ENCODE assay signal across 11 cellular contexts in the genomic region with DNA sequence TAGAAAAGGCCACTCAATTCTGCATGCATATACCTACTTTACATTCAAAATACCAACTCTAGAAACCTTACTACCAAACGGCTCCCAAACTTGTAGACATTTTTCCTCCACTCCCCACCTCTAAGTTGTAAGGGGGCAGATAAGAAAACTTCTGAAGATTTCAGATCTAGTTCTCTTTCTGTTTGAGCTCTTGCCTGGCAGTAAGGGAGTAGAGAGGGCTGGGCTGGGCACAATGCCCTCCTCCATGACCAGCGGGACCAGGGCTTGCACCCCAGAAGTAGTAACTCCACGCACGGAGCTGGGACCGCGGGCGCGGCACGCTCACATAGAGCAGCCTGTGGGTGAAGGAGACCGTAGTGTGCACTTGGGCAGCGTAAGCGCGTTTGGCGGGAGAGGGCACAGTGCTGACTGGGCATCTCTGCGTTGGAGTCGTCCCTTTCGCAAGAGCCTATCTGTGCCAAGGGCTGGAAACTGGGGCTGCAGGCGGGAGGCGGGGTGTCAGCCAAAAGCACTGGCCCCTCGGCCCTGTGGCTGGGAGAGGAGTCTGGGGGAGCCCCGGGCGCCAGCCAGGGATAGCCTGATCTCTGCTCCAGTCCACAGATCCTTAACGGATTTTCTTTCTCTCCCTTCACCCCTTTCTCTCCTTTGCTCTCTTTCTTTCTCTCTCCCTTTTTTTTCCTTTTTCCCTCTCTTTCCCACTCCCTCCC. TPM values are rescaled to one million over a fixed set of nuclear protein-coding genes. Genes with fewer than 3 reads are reported as not detected.
A peak's percentile ranks its signal among the peaks of the same experiment; 100 is the strongest.
DNase-seq lines count a peak whose midpoint lies in the region; ATAC-seq and TF ChIP-seq lines count a peak whose summit lies in the region.
"Had no signal": no experiment of that assay in that cellular context is flagged by ENCODE, and none has a peak within 500 bp of the region (broad histone marks: within the 10 kb centered on the region; RNA-seq: fewer than 3 reads in every experiment).

No MANE protein-coding gene starts in this region.

- TF ChIP-seq CTCF in endothelial cell (IDR thresholded peaks at IDR 0.05; ENCODE audit: unreplicated experiment) (no peak), osteoblast (IDR thresholded peaks at IDR 0.05; ENCODE audit: extremely low read depth, low read depth, low read length) (no peak)

- no peak overlapping the region for H3K27ac ChIP-seq in osteoblast (ENCODE audit: low read depth, low read length)

- H2AFZ ChIP-seq in osteoblast (ENCODE audit: low read length), result no peak overlapping the region

- H3K4me1 ChIP-seq in osteoblast (ENCODE audit: insufficient read depth, low read length), result no peaks in the 10 kb centered on the region

- no peaks in the 10 kb centered on the region for H3K36me3 Mint-ChIP-seq in endothelial cell (ENCODE audit: low read depth, unreplicated experiment)
- H3K36me3 Mint-ChIP-seq in stimulated activated memory B cell treated with anti-CD40 and anti-IgM and Interleukin-4, amounts not matched to agents 10 μg/mL and 1 μg/mL and 100 μg/mL, for 72 hours, result no peaks in the 10 kb centered on the region

- H3K4me1 Mint-ChIP-seq in endothelial cell (ENCODE audit: unreplicated experiment), result peaks cover 6% of the 10 kb centered on the region
- H3K4me1 Mint-ChIP-seq in stimulated activated memory B cell treated with anti-CD40 and anti-IgM and Interleukin-4, amounts not matched to agents 10 μg/mL and 1 μg/mL and 100 μg/mL, for 72 hours, result no peaks in the 10 kb centered on the region

- H3K9me3 ChIP-seq in osteoblast (ENCODE audit: low read depth, low read length), result no peaks in the 10 kb centered on the region

- in situ Hi-C loops in G401 (cut with HindIII; ENCODE audit: low sequenced_read_pairs), result no loop called here

- H3K4me3 ChIP-seq in osteoblast (ENCODE audit: insufficient read depth, low read length), result no peak overlapping the region

- H3K36me3 ChIP-seq in osteoblast (ENCODE audit: insufficient read depth, low read length), result no peaks in the 10 kb centered on the region

- H3K27me3 Mint-ChIP-seq in endothelial cell (ENCODE audit: unreplicated experiment), result peaks cover 11% of the 10 kb centered on the region
- peaks cover 68% of the 10 kb centered on the region for H3K27me3 Mint-ChIP-seq in stimulated activated memory B cell treated with anti-CD40 and anti-IgM and Interleukin-4, amounts not matched to agents 10 μg/mL and 1 μg/mL and 100 μg/mL, for 72 hours

- peak; percentile 67 for DNase-seq in G401 (ENCODE audit: low spot score)
- peak; percentile 4 for DNase-seq in NCI-H2107 (lab: John Stamatoyannopoulos, UW)
- peak; percentile 15 for DNase-seq in endothelial cell (ENCODE audit: low spot score)
- DNase-seq in osteoblast (ENCODE audit: insufficient read length, low spot score, missing footprints), result peak; percentile 62
- DNase-seq in mucosa of gallbladder (ENCODE audit: low spot score), result no peak
- no peak for DNase-seq in NCI-H1048 (lab: John Stamatoyannopoulos, UW)
- DNase-seq: activated T-cell treated with anti-CD3 and anti-CD28 coated beads, Interleukin-2, amount 50 U/mL, for 4 hours; GDM1; Kasumi-1 had no signal

- peaks cover 4% of the 10 kb centered on the region for H3K9me3 Mint-ChIP-seq in endothelial cell (ENCODE audit: unreplicated experiment)
- peaks cover 14% of the 10 kb centered on the region for H3K9me3 Mint-ChIP-seq in stimulated activated memory B cell treated with anti-CD40 and anti-IgM and Interleukin-4, amounts not matched to agents 10 μg/mL and 1 μg/mL and 100 μg/mL, for 72 hours

- peak overlapping the region; percentile 89 for H3K4me3 Mint-ChIP-seq in endothelial cell (ENCODE audit: unreplicated experiment)
- no peak overlapping the region for H3K4me3 Mint-ChIP-seq in stimulated activated memory B cell treated with anti-CD40 and anti-IgM and Interleukin-4, amounts not matched to agents 10 μg/mL and 1 μg/mL and 100 μg/mL, for 72 hours
- H3K4me3 Mint-ChIP-seq: activated T-cell treated with anti-CD3 and anti-CD28 coated beads, Interleukin-2, amount 50 U/mL, for 4 hours had no signal

- H3K79me2 ChIP-seq in osteoblast (ENCODE audit: insufficient read depth, low read length), result no peaks in the 10 kb centered on the region

- H4K20me1 ChIP-seq in osteoblast (ENCODE audit: insufficient read depth, low read length), result no peaks in the 10 kb centered on the region

- no peaks in the 10 kb centered on the region for H3K27me3 ChIP-seq in osteoblast (ENCODE audit: insufficient read depth, low read length)

- H3K4me2 ChIP-seq in osteoblast (ENCODE audit: insufficient read depth, low read length), result no peak overlapping the region

- no peak for ATAC-seq in stimulated activated memory B cell treated with anti-CD40 and anti-IgM and Interleukin-4, amounts not matched to agents 10 μg/mL and 1 μg/mL and 100 μg/mL, for 72 hours
- no peak for ATAC-seq in GM21390 (IDR thresholded peaks at IDR 0.05; ENCODE audit: unreplicated experiment)
- ATAC-seq: activated T-cell treated with anti-CD3 and anti-CD28 coated beads, Interleukin-2, amount 50 U/mL, for 4 hours had no signal

- no peak overlapping the region for H3K27ac Mint-ChIP-seq in endothelial cell (ENCODE audit: unreplicated experiment)
- H3K27ac Mint-ChIP-seq in stimulated activated memory B cell treated with anti-CD40 and anti-IgM and Interleukin-4, amounts not matched to agents 10 μg/mL and 1 μg/mL and 100 μg/mL, for 72 hours, result no peak overlapping the region

RNA-seq across cellular contexts. Expression of gene PHACTR1, which starts 32.4 kb away (rescaled TPM):
- not detected in 2 replicates for total RNA-seq in G401 (2014; rRNA removed; shearing (Covaris generic))
- total RNA-seq in endothelial cell (ENCODE audit: unreplicated experiment), result 39.9 TPM
- total RNA-seq in osteoblast, result 0.36 and 1.2 TPM in 2 replicates
- 14.6 TPM for total RNA-seq in mucosa of gallbladder

Comparison
In these comparisons a context has a peak if more than half of its experiments do, and no peak if none do; other contexts are left out.
1. DNase-seq: peak in G401 (single experiment), NCI-H2107 (single experiment), endothelial cell (single experiment) and osteoblast (single experiment); none in mucosa of gallbladder (single experiment) and NCI-H1048 (single experiment).